ENCODE assay signal across 9 cellular contexts in genomic region chr7:76296743-76297740, GRCh38. TPM values are rescaled to one million over a fixed set of nuclear protein-coding genes. Genes with fewer than 3 reads are reported as not detected.
DNase-seq lines count a peak whose midpoint lies in the region; ATAC-seq and TF ChIP-seq lines count a peak whose summit lies in the region.
"Had no signal": no experiment of that assay in that cellular context is flagged by ENCODE, and none has a peak within 500 bp of the region (broad histone marks: within the 10 kb centered on the region; RNA-seq: fewer than 3 reads in every experiment).

No MANE protein-coding gene starts in this region.

- WGBS in psoas muscle, 3 donors = 55 to 69% (median 57%) methylated on average over 22 of the region's 22 CpGs
- no CpG with 5 or more reads among the region's 22 CpGs for WGBS in H9 (ENCODE audit: extremely low coverage, insufficient read length, low lambda C conversion rate)

- H2BK15ac ChIP-seq in H9 (ENCODE audit: low read depth, low read length) = no peak overlapping the region

- TF ChIP-seq CTCF in foreskin keratinocyte (conservative IDR thresholded peaks at IDR 0.05) (peak; percentile 30), psoas muscle (IDR thresholded peaks at IDR 0.05) (no peak), H9 (conservative IDR thresholded peaks at IDR 0.05) (no peak)

- H2AFZ ChIP-seq in H9 (ENCODE audit: low read length) = no peak overlapping the region

- H3K4me3 Mint-ChIP-seq in H9 = no peak overlapping the region; a peak in 1 of 5 replicates

- H3K23ac ChIP-seq in H9 (ENCODE audit: insufficient read length, low read depth, low read length) = no peak overlapping the region

- no peak overlapping the region for H2BK5ac ChIP-seq in H9 (ENCODE audit: insufficient read length, low read length)

- H3K4me1 Mint-ChIP-seq in H9 = peaks cover 9 to 22% of the 10 kb centered on the region in 2 experiments

- no peaks in the 10 kb centered on the region for H3K36me3 Mint-ChIP-seq in H9 (ENCODE audit: insufficient read depth in 1 of 3, low read depth in 3 of 3)

- peak overlapping the region in 1 of 3 experiments; percentile 84; a peak in 2 of 7 replicates for H3K27ac Mint-ChIP-seq in H9

- H3K9ac ChIP-seq in H9 (ENCODE audit: extremely low read depth, insufficient read length, low read length) = no peak overlapping the region

- H3K4me1 ChIP-seq in foreskin keratinocyte = peaks cover 29% of the 10 kb centered on the region
- peaks cover 67% of the 10 kb centered on the region for H3K4me1 ChIP-seq in psoas muscle
- no peaks in the 10 kb centered on the region for H3K4me1 ChIP-seq in H9 (ENCODE audit: insufficient read depth, low read length)

- H2AK5ac ChIP-seq in H9 (ENCODE audit: insufficient read length, low read length) = no peak overlapping the region

- DNase-seq in Caki2 (ENCODE audit: low read depth) (peak; percentile 46), RPMI7951 (ENCODE audit: low read depth) (peak; percentile 32), foreskin keratinocyte (peak; percentile 99), psoas muscle (peak in 1 of 2 donors; percentile 47), H9 (no peak), putamen (ENCODE audit: low spot score) (no peak), NCI-H1694 treated with DMSO at 0.1 percent for 48 hours (lab: John Stamatoyannopoulos, UW) (no peak), MG63 (no peak)
- DNase-seq: stimulated activated CD4-positive, alpha-beta T cell treated with anti-CD3 and anti-CD28 coated beads, Interleukin-4, amount 100 ng/mL, for 4 hours had no signal

- H3K4me3 ChIP-seq in psoas muscle (no peak overlapping the region), MG63 (no peak overlapping the region)

- no peak overlapping the region for H2BK20ac ChIP-seq in H9 (ENCODE audit: low read depth, low read length, poor library complexity, severe bottlenecking)

- no peak overlapping the region for H4K8ac ChIP-seq in H9 (replicated peaks; ENCODE audit: insufficient read length, low read depth, low read length)

- no peaks in the 10 kb centered on the region for H3K79me1 ChIP-seq in H9 (ENCODE audit: insufficient read depth, low read depth, low read length, poor library complexity, severe bottlenecking)

- H3K23me2 ChIP-seq in H9 (ENCODE audit: insufficient read length, low read depth, low read length, poor library complexity, severe bottlenecking) = no peaks in the 10 kb centered on the region

- no peak overlapping the region for H2BK120ac ChIP-seq in H9 (ENCODE audit: low read depth, low read length, poor library complexity, severe bottlenecking)

- H3K9me3 Mint-ChIP-seq in H9 = peaks cover 0 to under 1% of the 10 kb centered on the region in 2 experiments; a peak in 3 of 5 replicates

- H3K4ac ChIP-seq in H9 (ENCODE audit: low read depth, low read length) = no peak overlapping the region

- H3K27me3 ChIP-seq in foreskin keratinocyte (no peaks in the 10 kb centered on the region), psoas muscle (ENCODE audit: insufficient read depth in 3 of 3, low read length in 2 of 3) (no peaks in the 10 kb centered on the region), H9 (ENCODE audit: insufficient read depth, low read length) (no peaks in the 10 kb centered on the region), MG63 (no peaks in the 10 kb centered on the region)

- no peak overlapping the region for H3K56ac ChIP-seq in H9 (ENCODE audit: insufficient read length, low read depth, low read length)

- intact Hi-C loops in psoas muscle (cut with DNase I) = no loop called here

- no peak overlapping the region for H4K91ac ChIP-seq in H9 (ENCODE audit: insufficient read length, low read depth, low read length)

- no peaks in the 10 kb centered on the region for H4K20me1 ChIP-seq in H9 (ENCODE audit: control insufficient read depth, insufficient read depth, insufficient read length)

- in situ Hi-C loops in Caki2 (cut with HindIII; ENCODE audit: low pct_unique_long_range_greater_than_20kb, low sequenced_read_pairs) = no loop called here

- no peak overlapping the region for H2BK12ac ChIP-seq in H9 (ENCODE audit: insufficient read length, low read depth, low read length)

- no peak overlapping the region for H3K4me2 ChIP-seq in H9 (ENCODE audit: insufficient read depth, insufficient read length, low read length)

- H3K9me3 ChIP-seq in psoas muscle = no peaks in the 10 kb centered on the region
- no peaks in the 10 kb centered on the region for H3K9me3 ChIP-seq in H9 (ENCODE audit: control insufficient read depth, low read depth, low read length)
- no peaks in the 10 kb centered on the region for H3K9me3 ChIP-seq in MG63

- H3K18ac ChIP-seq in H9 (ENCODE audit: insufficient read length, low read depth, low read length) = no peak overlapping the region

- no peak overlapping the region for H3T11ph ChIP-seq in H9 (ENCODE audit: low read length)

- H4K5ac ChIP-seq in H9 (ENCODE audit: insufficient read length, low read depth, low read length) = no peak overlapping the region

- H3K27ac ChIP-seq in foreskin keratinocyte (peak overlapping the region; percentile 92), psoas muscle (peak overlapping the region; percentile 98), H9 (ENCODE audit: insufficient read length, low read depth, low read length) (no peak overlapping the region)

- peaks cover 27% of the 10 kb centered on the region for H3K27me3 Mint-ChIP-seq in H9 (ENCODE audit: low read depth)

- H3K36me3 ChIP-seq in psoas muscle (ENCODE audit: insufficient read depth in 1 of 2, low read depth in 1 of 2) (no peaks in the 10 kb centered on the region), MG63 (no peaks in the 10 kb centered on the region)

- ATAC-seq in foreskin keratinocyte (peak; percentile 82), psoas muscle (peak; percentile 12 to 32 (median 26))

- H3K14ac ChIP-seq in H9 (ENCODE audit: insufficient read depth, low read length) = no peak overlapping the region; the same call in 1 of the 2 replicates

- no peaks in the 10 kb centered on the region for H3K79me2 ChIP-seq in H9 (ENCODE audit: insufficient read depth, low read length)

RNA-seq across cellular contexts. Expression of gene HSPB1, which starts 5.4 kb away (rescaled TPM):
- total RNA-seq in Caki2 (2014; rRNA removed; shearing (Covaris generic); ENCODE audit: low replicate concordance) = 173 and 177 TPM in 2 replicates
- total RNA-seq in RPMI7951 (2014; rRNA removed; shearing (Covaris generic)) = 147 and 157 TPM in 2 replicates
- 204 and 286 TPM in 2 replicates for total RNA-seq in foreskin keratinocyte
- 502 and 562 TPM in 2 replicates for polyA plus RNA-seq in foreskin keratinocyte
- 1,000 to 10,000 TPM; 2,972 to 5,803 (median 5,243) TPM for total RNA-seq in psoas muscle
- 1,000 to 10,000 TPM; 1,312 to 4,364 (median 1,775) TPM for polyA plus RNA-seq in psoas muscle
- 175 and 186 TPM in 2 replicates for total RNA-seq in H9 (2021)
- 68.7 and 72.8 TPM in 2 replicates for total RNA-seq in MG63 (2014; rRNA removed; shearing (Covaris generic); ENCODE audit: low replicate concordance)

Comparison
In these comparisons a context has a peak if more than half of its experiments do, and no peak if none do; other contexts are left out.
1. DNase-seq: peak in Caki2 (single experiment), RPMI7951 (single experiment) and foreskin keratinocyte (2 of 2); none in H9 (single experiment), putamen (single experiment), NCI-H1694 treated with DMSO at 0.1 percent for 48 hours (single experiment) and MG63 (single experiment).
2. RNA of gene HSPB1, which starts 5.4 kb away (total RNA-seq): 2,972 to 5,803 TPM in psoas muscle; 204 to 286 TPM in foreskin keratinocyte, 175 to 186 TPM in H9, 173 to 177 TPM in Caki2, 147 to 157 TPM in RPMI7951 and 68.7 to 72.8 TPM in MG63; every median in the first group is over 10 times any median in the second.